In genomic region chr1:167927075-167927754, GRCh38 we compare ENCODE assay signal across 13 cellular contexts. TPM values are rescaled to one million over a fixed set of nuclear protein-coding genes. Genes with fewer than 3 reads are reported as not detected.
DNase-seq lines count a peak whose midpoint lies in the region; ATAC-seq and TF ChIP-seq lines count a peak whose summit lies in the region.
"Had no signal": no experiment of that assay in that cellular context is flagged by ENCODE, and none has a peak within 500 bp of the region (broad histone marks: within the 10 kb centered on the region; RNA-seq: fewer than 3 reads in every experiment).

No MANE protein-coding gene starts in this region.

- no peaks in the 10 kb centered on the region; the same call in 1 of the 2 replicates for H3K36me3 ChIP-seq in Panc1 (ENCODE audit: control insufficient read depth, insufficient read depth, low read length)

- H3K9me3 ChIP-seq in Panc1 (ENCODE audit: control insufficient read depth, insufficient read depth, low read depth, low read length) = no peaks in the 10 kb centered on the region
- H3K9me3 ChIP-seq: testis had no signal

- peak; percentile 11 for DNase-seq in GM12865 (ENCODE audit: low read depth)
- DNase-seq in Panc1 (ENCODE audit: low read depth, low spot score) = no peak
- no peak for DNase-seq in erythroblast (lab: John Stamatoyannopoulos, UW)
- DNase-seq in omental fat pad (ENCODE audit: low spot score) = no peak
- DNase-seq: activated naive CD8-positive, alpha-beta T cell treated with anti-CD3 and anti-CD28 coated beads, Interleukin-2, amount 10 ng/mL, durations not matched to agents 7 days and 5 days; NCI-H187; testis had no signal

- TF ChIP-seq CTCF in GM12865 (IDR thresholded peaks at IDR 0.05; ENCODE audit: insufficient read depth, low read depth, low read length, missing control alignments) (no peak), Panc1 (IDR thresholded peaks at IDR 0.05) (no peak), nephron (IDR thresholded peaks at IDR 0.05; ENCODE audit: unreplicated experiment in 3 of 3) (no peak), omental fat pad (IDR thresholded peaks at IDR 0.05) (no peak)

- intact Hi-C loops in Panc1 (cut with micrococcal nuclease; ENCODE audit: unreplicated experiment) = loop anchor here (5.0 kb wide), 1 partner anchor 205 kb away; the partner anchor contains the start of gene MPZL1

- peak; percentile 51 for ATAC-seq in GM21737 (IDR thresholded peaks at IDR 0.05; ENCODE audit: unreplicated experiment)
- ATAC-seq in Panc1 = peak; percentile 36
- no peak for ATAC-seq in HG03045 (IDR thresholded peaks at IDR 0.05; ENCODE audit: unreplicated experiment)
- ATAC-seq in activated CD4-positive, CD25-positive, alpha-beta regulatory T cell treated with anti-CD3 and anti-CD28 coated beads, Interleukin-2, amount 50 U/mL, for 24 hours = no peak
- no peak for ATAC-seq in omental fat pad (ENCODE audit: low FRiP score)

- H3K4me3 Mint-ChIP-seq in nephron = peak overlapping the region; percentile 16 to 67 (median 67)
- H3K4me3 Mint-ChIP-seq: activated naive CD8-positive, alpha-beta T cell treated with anti-CD3 and anti-CD28 coated beads, Interleukin-2, amount 10 ng/mL, durations not matched to agents 7 days and 5 days; T-helper 2 cell treated with Interferon-gamma antibody and Interleukin-4, amounts not matched to agents 5 μg/mL and 100 μg/mL, for 36 hours had no signal

- peak overlapping the region; percentile 89 to 95 (median 89) for H3K27ac Mint-ChIP-seq in nephron
- H3K27ac Mint-ChIP-seq: activated naive CD8-positive, alpha-beta T cell treated with anti-CD3 and anti-CD28 coated beads, Interleukin-2, amount 10 ng/mL, durations not matched to agents 7 days and 5 days; T-helper 2 cell treated with Interferon-gamma antibody and Interleukin-4, amounts not matched to agents 5 μg/mL and 100 μg/mL, for 36 hours had no signal

- CTCF ChIA-PET in Panc1 (lab: Charles Lee) = no interaction called here

- H3K27me3 ChIP-seq in Panc1 (ENCODE audit: control insufficient read depth, insufficient read depth, low read length) = no peaks in the 10 kb centered on the region
- H3K27me3 ChIP-seq: testis had no signal

- no peaks in the 10 kb centered on the region for H3K9me3 Mint-ChIP-seq in nephron
- H3K9me3 Mint-ChIP-seq: activated naive CD8-positive, alpha-beta T cell treated with anti-CD3 and anti-CD28 coated beads, Interleukin-2, amount 10 ng/mL, durations not matched to agents 7 days and 5 days; T-helper 2 cell treated with Interferon-gamma antibody and Interleukin-4, amounts not matched to agents 5 μg/mL and 100 μg/mL, for 36 hours had no signal

- H3K4me3 ChIP-seq in GM12865 (ENCODE audit: low read depth, low read length) (no peak overlapping the region), Panc1 (ENCODE audit: low read depth in 2 of 2, low read length in 2 of 2) (peak overlapping the region; percentile 19 to 32; a peak in 3 of 4 replicates)
- H3K4me3 ChIP-seq: testis had no signal

- H3K4me1 Mint-ChIP-seq in nephron = peaks cover 22% of the 10 kb centered on the region
- H3K4me1 Mint-ChIP-seq: activated naive CD8-positive, alpha-beta T cell treated with anti-CD3 and anti-CD28 coated beads, Interleukin-2, amount 10 ng/mL, durations not matched to agents 7 days and 5 days had no signal

- BruUV-seq in Panc1 (replicated peaks; lab: Mats Ljungman, UMichigan) = no TSS peak

- in situ Hi-C loops in Panc1 (cut with HindIII; ENCODE audit: low pct_unique_long_range_greater_than_20kb, low sequenced_read_pairs) = no loop called here

- POLR2A ChIA-PET in Panc1 (lab: Charles Lee) = no interaction called here

- H3K4me1 ChIP-seq in Panc1 (ENCODE audit: control insufficient read depth, insufficient read depth, low read length) = peaks cover 41% of the 10 kb centered on the region

- no peak for TF ChIP-seq POLR2A in erythroblast (IDR thresholded peaks at IDR 0.05; ENCODE audit: low read length)

- peak overlapping the region; percentile 92 for H3K27ac ChIP-seq in Panc1 (ENCODE audit: low read length)
- H3K27ac ChIP-seq: testis had no signal

- H3K36me3 Mint-ChIP-seq in nephron (ENCODE audit: low read depth) = peaks cover 4% of the 10 kb centered on the region

- H3K27me3 Mint-ChIP-seq in nephron (ENCODE audit: low read depth) = no peaks in the 10 kb centered on the region
- H3K27me3 Mint-ChIP-seq: activated naive CD8-positive, alpha-beta T cell treated with anti-CD3 and anti-CD28 coated beads, Interleukin-2, amount 10 ng/mL, durations not matched to agents 7 days and 5 days had no signal

RNA-seq across cellular contexts. Expression of gene DCAF6, which starts 9.3 kb away (rescaled TPM):
- total RNA-seq in Panc1 (2021; ENCODE audit: unreplicated experiment) (67.7 TPM), omental fat pad (10 to 100 TPM; 57.2 to 98.4 (median 75.5) TPM)
- 123 TPM for polyA plus RNA-seq in Panc1 (2012; ENCODE audit: insufficient read length)

RNA-seq across cellular contexts. Expression of gene MPC2, which starts 9.7 kb away (rescaled TPM):
- total RNA-seq in Panc1 (2021; ENCODE audit: unreplicated experiment) = 71.7 TPM
- 26.1 TPM for polyA plus RNA-seq in Panc1 (2012; ENCODE audit: insufficient read length)
- total RNA-seq in omental fat pad = 10 to 100 TPM; 18.7 to 39.1 (median 33.2) TPM

RNA-seq across cellular contexts. Expression of gene ADCY10, which starts 13.3 kb away (rescaled TPM):
- 0.10 TPM for total RNA-seq in Panc1 (2021; ENCODE audit: unreplicated experiment)
- not detected for polyA plus RNA-seq in Panc1 (2012; ENCODE audit: insufficient read length)
- 1 to 10 TPM in 1 of 4 donors, under 1 TPM in 2, not detected in 1; 0.32 to 1.0 (median 0.75) TPM for total RNA-seq in omental fat pad
- total RNA-seq: lung microvascular endothelial cell had no signal

Comparison
In these comparisons a context has a peak if more than half of its experiments do, and no peak if none do; other contexts are left out.
1. ATAC-seq: peak in GM21737 (single experiment) and Panc1 (single experiment); none in HG03045 (single experiment), activated CD4-positive, CD25-positive, alpha-beta regulatory T cell treated with anti-CD3 and anti-CD28 coated beads, Interleukin-2, amount 50 U/mL, for 24 hours (0 of 2) and omental fat pad (single experiment).